In genomic region chr16:9666834-9667480, GRCh38 we compare ENCODE assay signal across 24 cellular contexts.
"Had no signal": no experiment of that assay in that cellular context is flagged by ENCODE, and none has a peak within 500 bp of the region (broad histone marks: within the 10 kb centered on the region; RNA-seq: fewer than 3 reads in every experiment).

No MANE protein-coding gene starts in this region.

- H3K27ac Mint-ChIP-seq: activated CD8-positive, alpha-beta T cell treated with anti-CD3 and anti-CD28 coated beads for 36 hours; activated naive CD4-positive, alpha-beta T cell treated with anti-CD3 and anti-CD28 coated beads, Interleukin-2, amount 50 U/mL, for 72 hours; activated T-cell treated with anti-CD3 and anti-CD28 coated beads, Interleukin-2, amount 50 U/mL, for 72 hours; nephron; progenitor cell of endocrine pancreas had no signal

- DNase-seq: activated CD4-positive, alpha-beta T cell treated with anti-CD3 and anti-CD28 coated beads for 1 hour; activated CD4-positive, alpha-beta T cell treated with anti-CD3 and anti-CD28 coated beads, Interleukin-2, amount 50 U/mL, for 1 hour; activated CD8-positive, alpha-beta T cell treated with anti-CD3 and anti-CD28 coated beads for 36 hours; activated naive CD4-positive, alpha-beta T cell; activated T-cell treated with anti-CD3 and anti-CD28 coated beads, Interleukin-2, amount 50 U/mL, for 72 hours; aorta; body of pancreas; dermis blood vessel endothelial cell; effector CD8-positive, alpha-beta T cell; esophagus squamous epithelium; foreskin melanocyte; kidney glomerular epithelial cell; left lung; lower lobe of right lung; mesenchymal stem cell; right lobe of liver; stimulated activated CD4-positive, alpha-beta T cell treated with anti-CD3 and anti-CD28 coated beads, Interleukin-12 subunit alpha, Interleukin-12 subunit beta, amount 100 ng/mL, for 4 hours; stimulated activated CD4-positive, alpha-beta T cell treated with anti-CD3 and anti-CD28 coated beads, Interleukin-4, amount 100 ng/mL, for 1 hour; stimulated activated naive CD8-positive, alpha-beta T cell treated with anti-CD3 and anti-CD28 coated beads, Interleukin-15, Interleukin-2, amounts not matched to agents 100 U/mL and 50 U/mL, for 24 hours; T-helper 2 cell; upper lobe of left lung had no signal

- ATAC-seq: activated CD8-positive, alpha-beta T cell treated with anti-CD3 and anti-CD28 coated beads for 36 hours; activated naive CD4-positive, alpha-beta T cell treated with anti-CD3 and anti-CD28 coated beads, Interleukin-2, amount 50 U/mL, for 72 hours; activated T-cell treated with anti-CD3 and anti-CD28 coated beads, Interleukin-2, amount 50 U/mL, for 72 hours; body of pancreas; left lung; lower lobe of right lung; right lobe of liver; stimulated activated naive CD8-positive, alpha-beta T cell treated with anti-CD3 and anti-CD28 coated beads, Interleukin-15, Interleukin-2, amounts not matched to agents 100 U/mL and 50 U/mL, for 24 hours had no signal

- H3K9me3 Mint-ChIP-seq: nephron had no signal

- H3K4me3 Mint-ChIP-seq: activated CD8-positive, alpha-beta T cell treated with anti-CD3 and anti-CD28 coated beads for 36 hours; activated T-cell treated with anti-CD3 and anti-CD28 coated beads, Interleukin-2, amount 50 U/mL, for 72 hours; nephron had no signal

- H3K27me3 Mint-ChIP-seq: activated CD8-positive, alpha-beta T cell treated with anti-CD3 and anti-CD28 coated beads for 36 hours had no signal

- H3K36me3 Mint-ChIP-seq: activated naive CD4-positive, alpha-beta T cell treated with anti-CD3 and anti-CD28 coated beads, Interleukin-2, amount 50 U/mL, for 72 hours had no signal
